8 cellular contexts compared by ENCODE assay signal in the genomic region with DNA sequence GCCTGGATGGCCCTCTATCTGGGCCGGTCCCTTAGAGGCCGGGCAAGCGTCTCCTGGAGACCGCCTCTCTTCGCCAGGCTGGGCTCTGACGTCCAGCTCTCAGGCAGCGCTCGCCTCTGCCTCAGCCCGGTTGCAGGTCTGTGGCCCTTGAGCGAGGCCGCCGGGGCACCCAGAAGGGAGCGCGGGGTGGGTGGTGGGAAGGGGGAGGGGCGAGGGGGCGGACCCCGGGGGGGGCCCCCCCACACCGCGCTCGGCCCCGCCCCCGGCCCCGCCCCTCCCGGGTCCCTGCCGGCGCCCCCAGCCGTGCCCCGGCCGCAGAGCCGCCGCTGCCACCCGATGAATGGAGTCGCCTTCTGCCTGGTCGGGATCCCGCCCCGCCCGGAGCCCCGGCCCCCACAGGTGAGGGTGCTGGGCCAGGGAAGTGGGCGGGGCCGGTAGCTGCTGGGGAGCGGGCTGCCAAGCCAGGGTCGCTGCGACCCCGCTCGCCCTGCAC. TPM values are rescaled to one million over a fixed set of nuclear protein-coding genes. Genes with fewer than 3 reads are reported as not detected.
DNase-seq lines count a peak whose midpoint lies in the region; ATAC-seq, FAIRE-seq and TF ChIP-seq lines count a peak whose summit lies in the region.

A gene with protein sequence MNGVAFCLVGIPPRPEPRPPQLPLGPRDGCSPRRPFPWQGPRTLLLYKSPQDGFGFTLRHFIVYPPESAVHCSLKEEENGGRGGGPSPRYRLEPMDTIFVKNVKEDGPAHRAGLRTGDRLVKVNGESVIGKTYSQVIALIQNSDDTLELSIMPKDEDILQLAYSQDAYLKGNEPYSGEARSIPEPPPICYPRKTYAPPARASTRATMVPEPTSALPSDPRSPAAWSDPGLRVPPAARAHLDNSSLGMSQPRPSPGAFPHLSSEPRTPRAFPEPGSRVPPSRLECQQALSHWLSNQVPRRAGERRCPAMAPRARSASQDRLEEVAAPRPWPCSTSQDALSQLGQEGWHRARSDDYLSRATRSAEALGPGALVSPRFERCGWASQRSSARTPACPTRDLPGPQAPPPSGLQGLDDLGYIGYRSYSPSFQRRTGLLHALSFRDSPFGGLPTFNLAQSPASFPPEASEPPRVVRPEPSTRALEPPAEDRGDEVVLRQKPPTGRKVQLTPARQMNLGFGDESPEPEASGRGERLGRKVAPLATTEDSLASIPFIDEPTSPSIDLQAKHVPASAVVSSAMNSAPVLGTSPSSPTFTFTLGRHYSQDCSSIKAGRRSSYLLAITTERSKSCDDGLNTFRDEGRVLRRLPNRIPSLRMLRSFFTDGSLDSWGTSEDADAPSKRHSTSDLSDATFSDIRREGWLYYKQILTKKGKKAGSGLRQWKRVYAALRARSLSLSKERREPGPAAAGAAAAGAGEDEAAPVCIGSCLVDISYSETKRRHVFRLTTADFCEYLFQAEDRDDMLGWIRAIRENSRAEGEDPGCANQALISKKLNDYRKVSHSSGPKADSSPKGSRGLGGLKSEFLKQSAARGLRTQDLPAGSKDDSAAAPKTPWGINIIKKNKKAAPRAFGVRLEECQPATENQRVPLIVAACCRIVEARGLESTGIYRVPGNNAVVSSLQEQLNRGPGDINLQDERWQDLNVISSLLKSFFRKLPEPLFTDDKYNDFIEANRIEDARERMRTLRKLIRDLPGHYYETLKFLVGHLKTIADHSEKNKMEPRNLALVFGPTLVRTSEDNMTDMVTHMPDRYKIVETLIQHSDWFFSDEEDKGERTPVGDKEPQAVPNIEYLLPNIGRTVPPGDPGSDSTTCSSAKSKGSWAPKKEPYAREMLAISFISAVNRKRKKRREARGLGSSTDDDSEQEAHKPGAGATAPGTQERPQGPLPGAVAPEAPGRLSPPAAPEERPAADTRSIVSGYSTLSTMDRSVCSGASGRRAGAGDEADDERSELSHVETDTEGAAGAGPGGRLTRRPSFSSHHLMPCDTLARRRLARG (N-terminal part only) (plus strand): TSS at position 315 of the 493 bp plus-strand sequence. CDS start 22 bp downstream, at position 337.

- peaks cover under 1% of the 10 kb centered on the region for H3K36me3 Mint-ChIP-seq in astrocyte (ENCODE audit: low read depth, unreplicated experiment)

- H3K27ac ChIP-seq in SU-DHL-6 (ENCODE audit: low read depth, low read length) = no peak within 1 kb of the TSS
- H3K27ac ChIP-seq in astrocyte (ENCODE audit: low read depth, low read length) = peak within 1 kb of the TSS; percentile 32
- H3K27ac ChIP-seq in ovary = peak within 1 kb of the TSS; percentile 84

- peaks cover 35% of the 10 kb centered on the region for H3K4me1 Mint-ChIP-seq in astrocyte (ENCODE audit: low read depth, unreplicated experiment)

- no peaks in the 10 kb centered on the region for H3F3A ChIP-seq in SU-DHL-6 (ENCODE audit: insufficient read depth)

- H4K20me1 ChIP-seq in SU-DHL-6 (ENCODE audit: low read depth, low read length) = no peaks in the 10 kb centered on the region
- H4K20me1 ChIP-seq in astrocyte (ENCODE audit: insufficient read depth, low read length) = peaks cover 42% of the 10 kb centered on the region

- intact Hi-C loops in left cardiac atrium (cut with DNase I) (loop anchor here (10.0 kb wide), 2 partner anchors 157 to 237 kb away; no protein-coding TSS in a partner anchor), ovary (cut with DNase I) (loop anchor here (5.0 to 10.0 kb wide), 4 partner anchors 39 to 57 kb away; no protein-coding TSS in a partner anchor)

- no peaks in the 10 kb centered on the region for H3K9me3 ChIP-seq in SU-DHL-6 (ENCODE audit: insufficient read depth, low read length)
- H3K9me3 ChIP-seq in astrocyte (ENCODE audit: insufficient read depth, low read depth, low read length) = no peaks in the 10 kb centered on the region
- no peaks in the 10 kb centered on the region for H3K9me3 ChIP-seq in ovary

- H3K9me2 ChIP-seq in SU-DHL-6 (replicated peaks; ENCODE audit: insufficient read depth, low read length) = no peaks in the 10 kb centered on the region

- H3K4me3 Mint-ChIP-seq in astrocyte (ENCODE audit: unreplicated experiment) = peak within 1 kb of the TSS; percentile 90

- peak within 1 kb of the TSS; percentile 62 for H3K27ac Mint-ChIP-seq in astrocyte (ENCODE audit: unreplicated experiment)

- no peaks in the 10 kb centered on the region for H3K36me3 ChIP-seq in SU-DHL-6 (ENCODE audit: low read length)
- H3K36me3 ChIP-seq in astrocyte (ENCODE audit: insufficient read depth, low read length) = no peaks in the 10 kb centered on the region
- H3K36me3 ChIP-seq in ovary = no peaks in the 10 kb centered on the region

- 0 to 1% (median 1%) methylated on average over 18 to 45 of the region's 45 CpGs for WGBS in ovary, 3 donors

- H3K9ac ChIP-seq in SU-DHL-6 (ENCODE audit: low read length) = peak within 1 kb of the TSS; percentile 41; the same call in 1 of the 2 replicates
- peak within 1 kb of the TSS; percentile 85 for H3K9ac ChIP-seq in astrocyte (ENCODE audit: low read length)

- TF ChIP-seq CTCF in SU-DHL-6 (IDR thresholded peaks at IDR 0.05; ENCODE audit: insufficient read depth, low read length, poor library complexity, severe bottlenecking) (no peak), astrocyte (IDR thresholded peaks at IDR 0.05; ENCODE audit: insufficient read depth, low read depth, low read length) (no peak), ovary (IDR thresholded peaks at IDR 0.05) (no peak)

- H3K27me3 Mint-ChIP-seq in astrocyte (ENCODE audit: low read depth, unreplicated experiment) = no peaks in the 10 kb centered on the region

- H3K4me1 ChIP-seq in astrocyte (ENCODE audit: insufficient read depth, low read length) (peaks cover 36% of the 10 kb centered on the region), ovary (ENCODE audit: insufficient read depth) (peaks cover 3% of the 10 kb centered on the region)

- no peaks in the 10 kb centered on the region for H3K9me3 Mint-ChIP-seq in astrocyte (ENCODE audit: unreplicated experiment)

- H3K79me2 ChIP-seq in SU-DHL-6 (ENCODE audit: insufficient read depth, low read length) = no peaks in the 10 kb centered on the region
- peaks cover 58% of the 10 kb centered on the region for H3K79me2 ChIP-seq in astrocyte (ENCODE audit: insufficient read depth, low read length)

- no peak for TF ChIP-seq EP300 in ovary (IDR thresholded peaks at IDR 0.05)

- H3K27me3 ChIP-seq in SU-DHL-6 (ENCODE audit: low read length) (no peaks in the 10 kb centered on the region), astrocyte (ENCODE audit: insufficient read depth, low read length) (no peaks in the 10 kb centered on the region), ovary (no peaks in the 10 kb centered on the region)

- peak; percentile 50 for DNase-seq in astrocyte (ENCODE audit: low read depth)
- DNase-seq in left cardiac atrium = peak; percentile 81
- peak; percentile 69 to 80 (median 75) for DNase-seq in ovary
- no peak for DNase-seq in NCI-H146 (lab: John Stamatoyannopoulos, UW)

- no peak for FAIRE-seq in astrocyte (lab: Jason Lieb, UNC)

- H2AFZ ChIP-seq in SU-DHL-6 (ENCODE audit: low read depth, low read length, severe bottlenecking) (no peak within 1 kb of the TSS), astrocyte (ENCODE audit: low read depth, low read length) (peak within 1 kb of the TSS; percentile 62)

- ATAC-seq in GM21723 (IDR thresholded peaks at IDR 0.05; ENCODE audit: unreplicated experiment) (peak; percentile 40), left cardiac atrium (peak; percentile 71 to 81), GM18502 (IDR thresholded peaks at IDR 0.05; ENCODE audit: poor library complexity, unreplicated experiment) (no peak), GM21576 (IDR thresholded peaks at IDR 0.05; ENCODE audit: unreplicated experiment) (no peak)

- H3K4me3 ChIP-seq in SU-DHL-6 (ENCODE audit: insufficient read depth, low read length, poor library complexity, severe bottlenecking) (no peak within 1 kb of the TSS), astrocyte (ENCODE audit: insufficient read depth, low read depth, low read length) (peak within 1 kb of the TSS; percentile 71), ovary (peak within 1 kb of the TSS; percentile 68)

- TF ChIP-seq POLR2A in ovary (IDR thresholded peaks at IDR 0.05) = no peak

- H3K4me2 ChIP-seq in SU-DHL-6 (ENCODE audit: low read depth, low read length, poor library complexity, severe bottlenecking) (peak within 1 kb of the TSS; percentile 54), astrocyte (ENCODE audit: low read length) (peak within 1 kb of the TSS; percentile 94)

RNA-seq across cellular contexts. Expression of the gene that starts here (rescaled TPM):
- total RNA-seq in astrocyte = 88.5 and 118 TPM in 2 replicates
- 10 to 100 TPM; 54.1 to 91.9 TPM for total RNA-seq in left cardiac atrium
- total RNA-seq in ovary = 10 to 100 TPM; 13.7 to 76.4 (median 48.9) TPM
- polyA plus RNA-seq in ovary = 10 to 100 TPM; 23.5 to 25.8 TPM

Comparison
In these comparisons a context has a peak if more than half of its experiments do, and no peak if none do; other contexts are left out.
1. ATAC-seq: peak in GM21723 (single experiment) and left cardiac atrium (2 of 2); none in GM18502 (single experiment) and GM21576 (single experiment).